ENCODE assay signal across 7 cellular contexts in genomic region chr17:42562845-42563509, GRCh38. TPM values are rescaled to one million over a fixed set of nuclear protein-coding genes. Genes with fewer than 3 reads are reported as not detected.
DNase-seq lines count a peak whose midpoint lies in the region; ATAC-seq and TF ChIP-seq lines count a peak whose summit lies in the region.

No MANE protein-coding gene starts in this region.

- H3K9me3 ChIP-seq in WERI-Rb-1 (ENCODE audit: severe bottlenecking) (no peaks in the 10 kb centered on the region), right cardiac atrium (ENCODE audit: control insufficient read depth, low read length) (no peaks in the 10 kb centered on the region)

- peaks cover 52% of the 10 kb centered on the region for H3K4me1 Mint-ChIP-seq in stimulated activated effector memory CD8-positive, alpha-beta T cell treated with anti-CD3 and anti-CD28 coated beads, Interleukin-12 subunit alpha, Interleukin-12 subunit beta, amount 100 ng/mL, for 72 hours

- 53% methylated on average over 30 of the region's 30 CpGs for WGBS in right cardiac atrium

- H3K9me3 Mint-ChIP-seq in stimulated activated effector memory CD8-positive, alpha-beta T cell treated with anti-CD3 and anti-CD28 coated beads, Interleukin-12 subunit alpha, Interleukin-12 subunit beta, amount 100 ng/mL, for 72 hours: no peaks in the 10 kb centered on the region

- H3K4me1 ChIP-seq in right cardiac atrium (ENCODE audit: control insufficient read depth, insufficient read depth, low read length): peaks cover 10% of the 10 kb centered on the region

- H3K27ac ChIP-seq in HL-60 (replicated peaks) (peak overlapping the region; percentile 94), WERI-Rb-1 (peak overlapping the region; percentile 85), right cardiac atrium (ENCODE audit: low read length) (no peak overlapping the region)

- peaks cover 48% of the 10 kb centered on the region for H3K36me3 ChIP-seq in WERI-Rb-1

- DNase-seq in HL-60 (ENCODE audit: low read depth in 1 of 2, low spot score in 1 of 2) (peak in 1 of 2 experiments; percentile 49), WERI-Rb-1 (peak; percentile 9), right cardiac atrium (peak in 2 of 3 donors; percentile 61 to 64), NCI-H446 treated with DMSO at 0.1 percent for 48 hours (lab: John Stamatoyannopoulos, UW) (no peak), putamen (ENCODE audit: low spot score) (no peak)
- DNase-seq in stimulated activated effector memory CD8-positive, alpha-beta T cell treated with anti-CD3 and anti-CD28 coated beads, Interleukin-12 subunit alpha, Interleukin-12 subunit beta, amount 100 ng/mL, for 72 hours (ENCODE audit: low spot score in 2 of 2): no peak

- no peak for ATAC-seq in right cardiac atrium
- ATAC-seq in stimulated activated effector memory CD8-positive, alpha-beta T cell treated with anti-CD3 and anti-CD28 coated beads, Interleukin-12 subunit alpha, Interleukin-12 subunit beta, amount 100 ng/mL, for 72 hours: no peak
- no peak for ATAC-seq in HG03045 (IDR thresholded peaks at IDR 0.05; ENCODE audit: unreplicated experiment)

- H3K4me3 Mint-ChIP-seq in stimulated activated effector memory CD8-positive, alpha-beta T cell treated with anti-CD3 and anti-CD28 coated beads, Interleukin-12 subunit alpha, Interleukin-12 subunit beta, amount 100 ng/mL, for 72 hours: peak overlapping the region; percentile 92

- intact Hi-C loops in right cardiac atrium (cut with DNase I): no loop called here

- no peak for TF ChIP-seq CTCF in HL-60 (IDR thresholded peaks at IDR 0.05; ENCODE audit: insufficient read depth, low read length)
- TF ChIP-seq CTCF in WERI-Rb-1 (IDR thresholded peaks at IDR 0.05; ENCODE audit: low read depth, low read length): no peak

- peaks cover 53% of the 10 kb centered on the region for H3K36me3 Mint-ChIP-seq in stimulated activated effector memory CD8-positive, alpha-beta T cell treated with anti-CD3 and anti-CD28 coated beads, Interleukin-12 subunit alpha, Interleukin-12 subunit beta, amount 100 ng/mL, for 72 hours

- H3K27ac Mint-ChIP-seq in stimulated activated effector memory CD8-positive, alpha-beta T cell treated with anti-CD3 and anti-CD28 coated beads, Interleukin-12 subunit alpha, Interleukin-12 subunit beta, amount 100 ng/mL, for 72 hours: peak overlapping the region; percentile 98

- H3K27me3 ChIP-seq in HL-60 (ENCODE audit: insufficient read depth, poor library complexity, severe bottlenecking) (no peaks in the 10 kb centered on the region), WERI-Rb-1 (ENCODE audit: insufficient read depth, low read depth, severe bottlenecking) (no peaks in the 10 kb centered on the region), right cardiac atrium (ENCODE audit: control insufficient read depth, insufficient read depth) (no peaks in the 10 kb centered on the region)

- H3K4me3 ChIP-seq in HL-60 (replicated peaks; ENCODE audit: insufficient read depth, low read length) (peak overlapping the region; percentile 85), WERI-Rb-1 (ENCODE audit: low read depth, low read length) (peak overlapping the region; percentile 95), right cardiac atrium (ENCODE audit: low read length) (peak overlapping the region; percentile 86)

RNA-seq across cellular contexts. Expression of gene COASY, which starts 1.0 kb away (rescaled TPM):
- total RNA-seq in right cardiac atrium: 10 to 100 TPM; 32.4 to 45.5 (median 40.0) TPM
- 30.2 TPM for polyA plus RNA-seq in right cardiac atrium

RNA-seq across cellular contexts. Expression of gene MLX, which starts 3.9 kb away (rescaled TPM):
- total RNA-seq in right cardiac atrium: 10 to 100 TPM; 46.9 to 63.8 (median 54.2) TPM
- 65.0 TPM for polyA plus RNA-seq in right cardiac atrium

RNA-seq across cellular contexts. Expression of gene HSD17B1, which starts 10.3 kb away (rescaled TPM):
- total RNA-seq in right cardiac atrium: 1 to 10 TPM; 1.2 to 1.6 (median 1.4) TPM
- polyA plus RNA-seq in right cardiac atrium: 2.5 TPM

RNA-seq across cellular contexts. Expression of gene PSMC3IP, which starts 14.6 kb away (rescaled TPM):
- total RNA-seq in right cardiac atrium: 1 to 10 TPM; 1.4 to 3.3 (median 2.5) TPM
- 2.2 TPM for polyA plus RNA-seq in right cardiac atrium

RNA-seq across cellular contexts. Expression of gene NAGLU, which starts 26.9 kb away (rescaled TPM):
- 10 to 100 TPM; 11.3 to 18.8 (median 15.0) TPM for total RNA-seq in right cardiac atrium
- 13.7 TPM for polyA plus RNA-seq in right cardiac atrium

Comparison
In these comparisons a context has a peak if more than half of its experiments do, and no peak if none do; other contexts are left out.
1. DNase-seq: peak in WERI-Rb-1 (single experiment) and right cardiac atrium (2 of 3); none in stimulated activated effector memory CD8-positive, alpha-beta T cell treated with anti-CD3 and anti-CD28 coated beads, Interleukin-12 subunit alpha, Interleukin-12 subunit beta, amount 100 ng/mL, for 72 hours (0 of 2), NCI-H446 treated with DMSO at 0.1 percent for 48 hours (single experiment) and putamen (single experiment).
2. Peak in every context shown above with its lines, with median percentiles within 50 percentile points of each other: H3K4me3 ChIP-seq.